In genomic region chr16:88844412-88845118, GRCh38 we compare ENCODE assay signal across 20 cellular contexts. TPM values are rescaled to one million over a fixed set of nuclear protein-coding genes. Genes with fewer than 3 reads are reported as not detected.
DNase-seq lines count a peak whose midpoint lies in the region; ATAC-seq and TF ChIP-seq lines count a peak whose summit lies in the region.
"Had no signal": no experiment of that assay in that cellular context is flagged by ENCODE, and none has a peak within 500 bp of the region (broad histone marks: within the 10 kb centered on the region; RNA-seq: fewer than 3 reads in every experiment).

No MANE protein-coding gene starts in this region.

- in situ Hi-C loops in brain microvascular endothelial cell (cut with HindIII; ENCODE audit: low pct_ligation_motif_present, low sequenced_read_pairs), result no loop called here

- H3K4me3 Mint-ChIP-seq in neural crest cell, result no peak overlapping the region
- H3K4me3 Mint-ChIP-seq: activated CD4-positive, alpha-beta memory T cell treated with anti-CD3 and anti-CD28 coated beads, Interleukin-2, amount 10 ng/mL, durations not matched to agents 7 days and 5 days had no signal

- no peak overlapping the region for H3K27ac Mint-ChIP-seq in neural crest cell (ENCODE audit: unreplicated experiment)
- H3K27ac Mint-ChIP-seq: activated CD4-positive, alpha-beta memory T cell treated with anti-CD3 and anti-CD28 coated beads, Interleukin-2, amount 10 ng/mL, durations not matched to agents 7 days and 5 days had no signal

- no peaks in the 10 kb centered on the region for H3K4me1 ChIP-seq in testis
- H3K4me1 ChIP-seq: parathyroid adenoma, thyroid gland had no signal

- no peaks in the 10 kb centered on the region for H3K9me3 Mint-ChIP-seq in neural crest cell
- H3K9me3 Mint-ChIP-seq: activated CD4-positive, alpha-beta memory T cell treated with anti-CD3 and anti-CD28 coated beads, Interleukin-2, amount 10 ng/mL, durations not matched to agents 7 days and 5 days had no signal

- no peak for ATAC-seq in stimulated activated naive CD8-positive, alpha-beta T cell treated with anti-CD3 and anti-CD28 coated beads, Interleukin-15, Interleukin-2, amounts not matched to agents 100 U/mL and 50 U/mL, for 24 hours
- ATAC-seq: left lobe of liver had no signal

- H3K4me1 Mint-ChIP-seq in neural crest cell, result no peaks in the 10 kb centered on the region

- no peak for TF ChIP-seq POLR2A in testis (IDR thresholded peaks at IDR 0.05)

- H3K4me3 ChIP-seq in brain microvascular endothelial cell (ENCODE audit: low read depth, low read length) (no peak overlapping the region), testis (no peak overlapping the region)
- H3K4me3 ChIP-seq: thyroid gland had no signal

- H3K27me3 ChIP-seq in brain microvascular endothelial cell (replicated peaks) (no peaks in the 10 kb centered on the region), testis (no peaks in the 10 kb centered on the region)
- H3K27me3 ChIP-seq: thyroid gland had no signal

- DNase-seq in HuH-7.5 (ENCODE audit: low spot score) (peak; percentile 67), brain microvascular endothelial cell (no peak), neural crest cell (ENCODE audit: low read depth, low spot score) (no peak), testis (no peak), CD1c-positive myeloid dendritic cell (ENCODE audit: extremely low spot score) (no peak)
- no peak for DNase-seq in stimulated activated naive CD8-positive, alpha-beta T cell treated with anti-CD3 and anti-CD28 coated beads, Interleukin-15, Interleukin-2, amounts not matched to agents 100 U/mL and 50 U/mL, for 24 hours
- DNase-seq: activated CD4-positive, alpha-beta memory T cell treated with anti-CD3 and anti-CD28 coated beads, Interleukin-2, amount 10 ng/mL, durations not matched to agents 7 days and 5 days; MV-4-11; NCI-H748 treated with DMSO at 0.1 percent for 48 hours; RPMI8226; small intestine; T-helper 1 cell had no signal

- WGBS in testis, 2 donors, result 81 to 83% methylated on average over 16 to 17 of the region's 17 CpGs

- H3K27ac ChIP-seq in brain microvascular endothelial cell (no peak overlapping the region), testis (no peak overlapping the region)
- H3K27ac ChIP-seq: C4-2B, parathyroid adenoma, thyroid gland, VCaP had no signal

- H3K27me3 Mint-ChIP-seq in neural crest cell (ENCODE audit: low read depth), result no peaks in the 10 kb centered on the region
- H3K27me3 Mint-ChIP-seq: activated CD4-positive, alpha-beta memory T cell treated with anti-CD3 and anti-CD28 coated beads, Interleukin-2, amount 10 ng/mL, durations not matched to agents 7 days and 5 days had no signal

- H3K36me3 Mint-ChIP-seq in neural crest cell (ENCODE audit: low read depth), result no peaks in the 10 kb centered on the region

- intact Hi-C loops in testis (cut with DNase I; ENCODE audit: low total_unique reads), result no loop called here

- TF ChIP-seq CTCF in GM12872 (IDR thresholded peaks at IDR 0.05; ENCODE audit: insufficient read depth, low read depth, low read length) (0 out of 3 replicates have a peak, but pooled peaks have one; percentile 14), brain microvascular endothelial cell (IDR thresholded peaks at IDR 0.05; ENCODE audit: low read depth, low read length, missing control alignments) (peak; percentile 30), neural crest cell (conservative IDR thresholded peaks at IDR 0.05) (peak; percentile 19), testis (IDR thresholded peaks at IDR 0.05) (no peak)

- H3K9me3 ChIP-seq in testis, result no peaks in the 10 kb centered on the region
- H3K9me3 ChIP-seq: thyroid gland had no signal

- H3K36me3 ChIP-seq in brain microvascular endothelial cell (replicated peaks) (peaks cover 9% of the 10 kb centered on the region), testis (ENCODE audit: low read depth, missing control alignments) (no peaks in the 10 kb centered on the region)

RNA-seq across cellular contexts. Expression of gene GALNS, which starts 12.2 kb away (rescaled TPM):
- 19.7 and 20.1 TPM in 2 replicates for total RNA-seq in neural crest cell
- total RNA-seq in testis, result 10 to 100 TPM; 65.3 to 94.4 TPM
- 55.9 TPM for polyA plus RNA-seq in testis (ENCODE audit: insufficient read depth, low read depth, low replicate concordance)

RNA-seq across cellular contexts. Expression of gene TRAPPC2L, which starts 12.4 kb away (rescaled TPM):
- total RNA-seq in neural crest cell (89.8 and 95.1 TPM in 2 replicates), testis (10 to 100 TPM; 58.3 to 59.8 TPM)
- polyA plus RNA-seq in testis (ENCODE audit: insufficient read depth, low read depth, low replicate concordance), result 216 TPM

RNA-seq across cellular contexts. Expression of gene PABPN1L, which starts 21.9 kb away (rescaled TPM):
- not detected in 2 replicates for total RNA-seq in neural crest cell
- total RNA-seq in testis, result under 1 TPM in 1 of 2 donors, not detected in 1; 0.93 TPM
- 0.34 TPM for polyA plus RNA-seq in testis (ENCODE audit: insufficient read depth, low read depth, low replicate concordance)
- total RNA-seq: activated CD4-positive, alpha-beta memory T cell treated with anti-CD3 and anti-CD28 coated beads, Interleukin-2, amount 10 ng/mL, durations not matched to agents 7 days and 5 days; Daoy; H4; thyroid gland had no signal
- polyA plus RNA-seq: small intestine had no signal

RNA-seq across cellular contexts. Expression of gene APRT, which starts 32.8 kb away (rescaled TPM):
- 114 and 116 TPM in 2 replicates for total RNA-seq in neural crest cell
- 10 to 100 TPM; 62.1 to 82.1 TPM for total RNA-seq in testis
- 86.0 TPM for polyA plus RNA-seq in testis (ENCODE audit: insufficient read depth, low read depth, low replicate concordance)

RNA-seq across cellular contexts. Expression of gene CDT1, which starts 41.0 kb away (rescaled TPM):
- total RNA-seq in neural crest cell (79.6 and 79.9 TPM in 2 replicates), testis (10 to 100 TPM; 14.9 to 19.1 TPM)
- 11.9 TPM for polyA plus RNA-seq in testis (ENCODE audit: insufficient read depth, low read depth, low replicate concordance)

Comparison
In these comparisons a context has a peak if more than half of its experiments do, and no peak if none do; other contexts are left out.
1. CTCF ChIP-seq: peak in GM12872 (single experiment), brain microvascular endothelial cell (single experiment) and neural crest cell (single experiment); none in testis (0 of 3).